10 cellular contexts compared by ENCODE assay signal in genomic region chr1:32997381-32997891, GRCh38. TPM values are rescaled to one million over a fixed set of nuclear protein-coding genes. Genes with fewer than 3 reads are reported as not detected.
DNase-seq lines count a peak whose midpoint lies in the region; ATAC-seq, FAIRE-seq and TF ChIP-seq lines count a peak whose summit lies in the region.
"Had no signal": no experiment of that assay in that cellular context is flagged by ENCODE, and none has a peak within 500 bp of the region (broad histone marks: within the 10 kb centered on the region; RNA-seq: fewer than 3 reads in every experiment).

No MANE protein-coding gene starts in this region.

- no peak overlapping the region for H3K4me3 ChIP-seq in bronchial epithelial cell (ENCODE audit: low read depth, low read length)
- H3K4me3 ChIP-seq in muscle layer of duodenum (ENCODE audit: low read depth in 1 of 2, low read length in 2 of 2), result no peak overlapping the region
- H3K4me3 ChIP-seq in ovary, result no peak overlapping the region
- no peak overlapping the region for H3K4me3 ChIP-seq in CD8-positive, alpha-beta T cell (ENCODE audit: low read depth, low read length)

- intact Hi-C loops in ovary (cut with DNase I), result no loop called here
- intact Hi-C loops in CD8-positive, alpha-beta T cell (cut with DNase I, micrococcal nuclease), result no loop called here

- no peaks in the 10 kb centered on the region for H3K9me3 ChIP-seq in muscle layer of duodenum (ENCODE audit: control insufficient read depth in 1 of 2, low read length in 2 of 2)
- H3K9me3 ChIP-seq in ovary, result no peaks in the 10 kb centered on the region
- H3K9me3 ChIP-seq in CD8-positive, alpha-beta T cell (ENCODE audit: low read length), result no peaks in the 10 kb centered on the region

- FAIRE-seq in bronchial epithelial cell (lab: Jason Lieb, UNC), result no peak
- FAIRE-seq: kidney had no signal

- POLR2A ChIA-PET in CD8-positive, alpha-beta T cell (lab: Charles Lee), result interaction anchor here (0.8 to 1.6 kb wide), 2 partner anchors 15 to 16 kb away, joined by 3 to 4 read pairs; no protein-coding TSS in a partner anchor

- H3K4me1 ChIP-seq in muscle layer of duodenum (ENCODE audit: control insufficient read depth in 1 of 2, insufficient read depth in 2 of 2, low read length in 2 of 2), result peaks cover 12 to 17% of the 10 kb centered on the region in 2 donors
- peaks cover 8% of the 10 kb centered on the region for H3K4me1 ChIP-seq in ovary (ENCODE audit: insufficient read depth)
- peaks cover under 1% of the 10 kb centered on the region for H3K4me1 ChIP-seq in CD8-positive, alpha-beta T cell (ENCODE audit: insufficient read depth, low read length)

- H3K4me3 Mint-ChIP-seq in CD8-positive, alpha-beta T cell, result no peak overlapping the region

- H3K27me3 ChIP-seq in bronchial epithelial cell (ENCODE audit: control insufficient read depth, insufficient read depth, low read length) (no peaks in the 10 kb centered on the region), muscle layer of duodenum (ENCODE audit: low read depth, low read length) (no peaks in the 10 kb centered on the region), ovary (no peaks in the 10 kb centered on the region)
- no peaks in the 10 kb centered on the region for H3K27me3 ChIP-seq in CD8-positive, alpha-beta T cell (ENCODE audit: insufficient read depth, low read length)

- CTCF ChIA-PET in CD8-positive, alpha-beta T cell (lab: Charles Lee), result interaction anchor here (1.5 to 1.6 kb wide), 2 partner anchors 10 to 13 kb away, joined by 3 to 5 read pairs; no protein-coding TSS in a partner anchor

- H3K4me1 Mint-ChIP-seq in CD8-positive, alpha-beta T cell (ENCODE audit: low read depth), result peaks cover 18% of the 10 kb centered on the region

- peak; percentile 29 for DNase-seq in AG08396 (ENCODE audit: low spot score)
- DNase-seq in HS-5 (ENCODE audit: low read depth), result peak; percentile 83
- peak; percentile 73 for DNase-seq in bronchial epithelial cell (ENCODE audit: low read depth)
- no peak for DNase-seq in ovary
- DNase-seq in CD8-positive, alpha-beta T cell, result no peak
- DNase-seq in SHP77 treated with DMSO at 0.1 percent for 48 hours (lab: John Stamatoyannopoulos, UW), result no peak
- DNase-seq: kidney, NCI-H187 had no signal

- no peak for ATAC-seq in GM19455 (IDR thresholded peaks at IDR 0.05; ENCODE audit: unreplicated experiment)
- no peak for ATAC-seq in CD8-positive, alpha-beta T cell

- no peak overlapping the region for H3K27ac Mint-ChIP-seq in CD8-positive, alpha-beta T cell

- H3K36me3 ChIP-seq in bronchial epithelial cell (ENCODE audit: control insufficient read depth, insufficient read depth, low read length) (peaks cover 1% of the 10 kb centered on the region), muscle layer of duodenum (ENCODE audit: control insufficient read depth in 1 of 2, insufficient read depth in 2 of 2, low read length in 2 of 2) (no peaks in the 10 kb centered on the region), ovary (no peaks in the 10 kb centered on the region)
- no peaks in the 10 kb centered on the region for H3K36me3 ChIP-seq in CD8-positive, alpha-beta T cell (ENCODE audit: insufficient read depth, low read length)

- TF ChIP-seq POLR2A in ovary (IDR thresholded peaks at IDR 0.05), result no peak

- no peaks in the 10 kb centered on the region for H3K36me3 Mint-ChIP-seq in CD8-positive, alpha-beta T cell

- H3K9me3 Mint-ChIP-seq in CD8-positive, alpha-beta T cell, result no peaks in the 10 kb centered on the region

- H3K27ac ChIP-seq in muscle layer of duodenum (ENCODE audit: low read length), result peak overlapping the region; percentile 48
- H3K27ac ChIP-seq in ovary, result no peak overlapping the region
- H3K27ac ChIP-seq in CD8-positive, alpha-beta T cell (ENCODE audit: low read depth, low read length), result no peak overlapping the region

- no peak for TF ChIP-seq EP300 in ovary (IDR thresholded peaks at IDR 0.05)

- 19 to 41% (median 21%) methylated on average over 2 of the region's 2 CpGs for WGBS in ovary, 3 donors

- H3K27me3 Mint-ChIP-seq in CD8-positive, alpha-beta T cell (ENCODE audit: low read depth), result no peaks in the 10 kb centered on the region

- TF ChIP-seq CTCF in bronchial epithelial cell (IDR thresholded peaks at IDR 0.05; ENCODE audit: insufficient read depth, low read length, severe bottlenecking) (no peak), ovary (IDR thresholded peaks at IDR 0.05) (no peak)
- TF ChIP-seq CTCF in CD8-positive, alpha-beta T cell (IDR thresholded peaks at IDR 0.05), result no peak

RNA-seq across cellular contexts. Expression of gene RNF19B, which starts 32.8 kb away (rescaled TPM):
- 19.2 and 32.6 TPM in 2 replicates for total RNA-seq in bronchial epithelial cell
- 10 to 100 TPM; 13.2 to 38.0 (median 15.0) TPM for total RNA-seq in ovary
- polyA plus RNA-seq in ovary, result 10 to 100 TPM; 11.2 to 18.9 TPM
- total RNA-seq in CD8-positive, alpha-beta T cell, result 10 to 100 TPM; 43.9 to 44.6 TPM

RNA-seq across cellular contexts. Expression of gene AK2, which starts 39.2 kb away (rescaled TPM):
- total RNA-seq in bronchial epithelial cell, result 81.9 and 173 TPM in 2 replicates
- 100 to 1,000 TPM in 5 of 7 donors, 10 to 100 TPM in 2; 92.2 to 135 (median 115) TPM for total RNA-seq in ovary
- 100 to 1,000 TPM in 1 of 2 donors, 10 to 100 TPM in 1; 52.9 to 150 TPM for polyA plus RNA-seq in ovary
- total RNA-seq in CD8-positive, alpha-beta T cell, result 10 to 100 TPM; 24.3 to 24.9 TPM

Comparison
In these comparisons a context has a peak if more than half of its experiments do, and no peak if none do; other contexts are left out.
1. DNase-seq: peak in AG08396 (single experiment), HS-5 (single experiment) and bronchial epithelial cell (single experiment); none in ovary (0 of 5), CD8-positive, alpha-beta T cell (0 of 7) and SHP77 treated with DMSO at 0.1 percent for 48 hours (single experiment).